19 cellular contexts compared by ENCODE assay signal in the genomic region with DNA sequence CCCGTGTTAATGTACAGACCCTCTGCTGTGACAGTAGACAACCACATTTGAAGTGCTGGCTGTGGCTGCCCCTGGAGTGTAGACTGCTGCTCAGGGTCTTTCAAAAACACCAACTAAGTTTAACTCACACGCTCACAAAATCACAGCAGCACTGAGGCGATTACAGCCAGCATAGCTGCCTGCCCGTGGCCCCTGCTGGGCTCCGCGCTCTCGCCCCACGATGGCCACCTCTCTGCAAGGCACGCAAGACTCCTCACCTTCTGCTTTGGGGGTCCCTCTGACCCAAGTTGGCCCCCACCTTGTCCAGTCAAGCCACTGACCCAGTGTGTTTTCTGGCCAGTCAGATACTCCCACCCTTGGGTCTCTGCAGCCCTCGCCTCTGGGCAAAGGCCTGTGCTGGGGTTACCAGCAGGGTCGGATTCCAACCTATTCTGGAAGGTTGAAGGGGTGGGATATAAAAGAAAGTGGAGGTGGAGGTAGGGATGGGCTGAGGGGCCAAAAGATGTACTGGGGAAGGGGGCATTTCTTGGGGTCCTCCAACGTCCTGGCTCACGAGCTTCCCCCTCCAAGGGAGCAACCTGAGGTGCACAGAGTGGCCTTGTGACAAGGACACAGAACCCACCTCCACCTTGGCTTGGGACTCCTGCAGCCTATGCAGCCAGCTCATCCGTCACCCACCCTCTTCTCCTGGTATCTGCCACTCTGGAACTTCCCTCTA. TPM values are rescaled to one million over a fixed set of nuclear protein-coding genes. Genes with fewer than 3 reads are reported as not detected.
DNase-seq lines count a peak whose midpoint lies in the region; ATAC-seq and TF ChIP-seq lines count a peak whose summit lies in the region.
"Had no signal": no experiment of that assay in that cellular context is flagged by ENCODE, and none has a peak within 500 bp of the region (broad histone marks: within the 10 kb centered on the region; RNA-seq: fewer than 3 reads in every experiment).

No MANE protein-coding gene starts in this region.

- intact Hi-C loops in Right ventricle myocardium superior (cut with DNase I) = no loop called here
- intact Hi-C loops in Caco-2 (cut with micrococcal nuclease; ENCODE audit: unreplicated experiment) = no loop called here

- H3K9me3 ChIP-seq in right atrium auricular region (no peaks in the 10 kb centered on the region), Caco-2 (no peaks in the 10 kb centered on the region)
- H3K9me3 ChIP-seq: A549 had no signal

- no peak for TF ChIP-seq CTCF in right atrium auricular region (IDR thresholded peaks at IDR 0.05)
- TF ChIP-seq CTCF in WTC11 (IDR thresholded peaks at IDR 0.05) = no peak
- TF ChIP-seq CTCF in Caco-2 (IDR thresholded peaks at IDR 0.05; ENCODE audit: insufficient read depth in 1 of 2, low read depth in 1 of 2, low read length in 1 of 2, severe bottlenecking in 1 of 2, unreplicated experiment in 1 of 2) = no peak

- peak; percentile 16 for DNase-seq in Right ventricle myocardium superior
- no peak for DNase-seq in right atrium auricular region (ENCODE audit: low spot score)
- DNase-seq in WTC11 (ENCODE audit: low spot score) = no peak
- DNase-seq in immature natural killer cell = no peak
- DNase-seq in NCI-H1417 treated with DMSO at 0.1 percent for 48 hours (lab: John Stamatoyannopoulos, UW) = no peak
- DNase-seq in NCI-H1105 (lab: John Stamatoyannopoulos, UW) = no peak
- no peak for DNase-seq in Caco-2
- DNase-seq: activated naive CD4-positive, alpha-beta T cell; CD4-positive, alpha-beta T cell; DMS53; mammary epithelial cell; NCI-H2107; NCI-H524; PC-3; stimulated activated naive CD4-positive, alpha-beta T cell treated with Interleukin-2 at 50 U/mL for 16 hours had no signal

- H3K27ac ChIP-seq in right atrium auricular region = no peak overlapping the region
- H3K27ac ChIP-seq: A549 had no signal

- H3K4me3 ChIP-seq in right atrium auricular region = no peak overlapping the region
- no peak overlapping the region for H3K4me3 ChIP-seq in Caco-2 (ENCODE audit: low read depth, low read length)
- H3K4me3 ChIP-seq: A549 had no signal

- CTCF ChIA-PET in WTC11 (lab: Charles Lee) = interaction anchor here (0.9 to 3.8 kb wide), 18 partner anchors 9 to 200 kb away, joined by 3 to 35 read pairs (median 6); no protein-coding TSS in a partner anchor
- CTCF ChIA-PET in Caco-2 (lab: Charles Lee) = no interaction called here

- H3K36me3 ChIP-seq in right atrium auricular region = no peaks in the 10 kb centered on the region
- no peaks in the 10 kb centered on the region for H3K36me3 ChIP-seq in Caco-2 (ENCODE audit: control insufficient read depth, insufficient read depth, low read length)

- POLR2A ChIA-PET in WTC11 (lab: Charles Lee) = no interaction called here
- POLR2A ChIA-PET in Caco-2 (lab: Charles Lee) = no interaction called here

- peaks cover 0 to 3% of the 10 kb centered on the region in 2 donors for H3K27me3 ChIP-seq in right atrium auricular region
- H3K27me3 ChIP-seq in Caco-2 (replicated peaks; ENCODE audit: control insufficient read depth, insufficient read depth, low read length) = no peaks in the 10 kb centered on the region

- H3K4me1 Mint-ChIP-seq in WTC11 = peaks cover 62% of the 10 kb centered on the region
- peaks cover 79 to 81% of the 10 kb centered on the region in 2 donors for H3K4me1 Mint-ChIP-seq in immature natural killer cell
- peaks cover 6% of the 10 kb centered on the region for H3K4me1 Mint-ChIP-seq in Caco-2 (ENCODE audit: low read depth, unreplicated experiment)

- peak overlapping the region; percentile 83 for H3K27ac Mint-ChIP-seq in WTC11
- H3K27ac Mint-ChIP-seq in immature natural killer cell = peak overlapping the region; percentile 99 to 100 (median 100)
- H3K27ac Mint-ChIP-seq in Caco-2 (ENCODE audit: unreplicated experiment) = no peak overlapping the region
- H3K27ac Mint-ChIP-seq: CD4-positive, alpha-beta T cell; nephron; type B pancreatic cell had no signal

- no peak overlapping the region for H3K4me3 Mint-ChIP-seq in WTC11
- H3K4me3 Mint-ChIP-seq in immature natural killer cell = peak overlapping the region; percentile 93 to 98 (median 96)
- H3K4me3 Mint-ChIP-seq in Caco-2 (ENCODE audit: unreplicated experiment) = no peak overlapping the region
- H3K4me3 Mint-ChIP-seq: CD4-positive, alpha-beta T cell; type B pancreatic cell had no signal

- H3K9me3 Mint-ChIP-seq in WTC11 = no peaks in the 10 kb centered on the region
- no peaks in the 10 kb centered on the region for H3K9me3 Mint-ChIP-seq in immature natural killer cell
- no peaks in the 10 kb centered on the region for H3K9me3 Mint-ChIP-seq in Caco-2 (ENCODE audit: unreplicated experiment)
- H3K9me3 Mint-ChIP-seq: CD4-positive, alpha-beta T cell; nephron; type B pancreatic cell had no signal

- H3K36me3 Mint-ChIP-seq in WTC11 (peaks cover 6% of the 10 kb centered on the region), immature natural killer cell (no peaks in the 10 kb centered on the region), Caco-2 (ENCODE audit: insufficient read depth, unreplicated experiment) (no peaks in the 10 kb centered on the region)
- H3K36me3 Mint-ChIP-seq: type B pancreatic cell had no signal

- H3K4me1 ChIP-seq in right atrium auricular region = peaks cover 0 to 22% of the 10 kb centered on the region in 2 donors
- peaks cover 9% of the 10 kb centered on the region; the same call in 1 of the 2 replicates for H3K4me1 ChIP-seq in Caco-2

- no peak for ATAC-seq in Right ventricle myocardium superior (ENCODE audit: poor library complexity)
- ATAC-seq in WTC11 = no peak
- ATAC-seq in GM18907 (IDR thresholded peaks at IDR 0.05; ENCODE audit: unreplicated experiment) = no peak
- ATAC-seq: PC-3 had no signal

- no TSS peak for BruUV-seq in Caco-2 (replicated peaks; lab: Mats Ljungman, UMichigan)

- H3K27me3 Mint-ChIP-seq in WTC11 (ENCODE audit: low read depth) = no peaks in the 10 kb centered on the region
- peaks cover 28 to 44% (median 37%) of the 10 kb centered on the region in 3 donors for H3K27me3 Mint-ChIP-seq in immature natural killer cell (ENCODE audit: low read depth in 3 of 3)
- H3K27me3 Mint-ChIP-seq in Caco-2 (ENCODE audit: insufficient read depth, unreplicated experiment) = no peaks in the 10 kb centered on the region

TF ChIP-seq in WTC11, 78 proteins besides CTCF, POLR2A, EP300 and RAD21:
- TF ChIP-seq SOX15 (CRISPR knock-in tag; IDR thresholded peaks at IDR 0.05) = no peak
- TF ChIP-seq, protein P1, sequence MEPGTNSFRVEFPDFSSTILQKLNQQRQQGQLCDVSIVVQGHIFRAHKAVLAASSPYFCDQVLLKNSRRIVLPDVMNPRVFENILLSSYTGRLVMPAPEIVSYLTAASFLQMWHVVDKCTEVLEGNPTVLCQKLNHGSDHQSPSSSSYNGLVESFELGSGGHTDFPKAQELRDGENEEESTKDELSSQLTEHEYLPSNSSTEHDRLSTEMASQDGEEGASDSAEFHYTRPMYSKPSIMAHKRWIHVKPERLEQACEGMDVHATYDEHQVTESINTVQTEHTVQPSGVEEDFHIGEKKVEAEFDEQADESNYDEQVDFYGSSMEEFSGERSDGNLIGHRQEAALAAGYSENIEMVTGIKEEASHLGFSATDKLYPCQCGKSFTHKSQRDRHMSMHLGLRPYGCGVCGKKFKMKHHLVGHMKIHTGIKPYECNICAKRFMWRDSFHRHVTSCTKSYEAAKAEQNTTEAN (CRISPR knock-in tag; IDR thresholded peaks at IDR 0.05) = no peak
- TF ChIP-seq, protein P2, sequence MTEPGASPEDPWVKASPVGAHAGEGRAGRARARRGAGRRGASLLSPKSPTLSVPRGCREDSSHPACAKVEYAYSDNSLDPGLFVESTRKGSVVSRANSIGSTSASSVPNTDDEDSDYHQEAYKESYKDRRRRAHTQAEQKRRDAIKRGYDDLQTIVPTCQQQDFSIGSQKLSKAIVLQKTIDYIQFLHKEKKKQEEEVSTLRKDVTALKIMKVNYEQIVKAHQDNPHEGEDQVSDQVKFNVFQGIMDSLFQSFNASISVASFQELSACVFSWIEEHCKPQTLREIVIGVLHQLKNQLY (CRISPR knock-in tag; IDR thresholded peaks at IDR 0.05) = no peak
- no peak for TF ChIP-seq ZNF423 (CRISPR knock-in tag; IDR thresholded peaks at IDR 0.05)
- no peak for TF ChIP-seq MXD4 (CRISPR knock-in tag; IDR thresholded peaks at IDR 0.05; ENCODE audit: borderline replicate concordance)
- TF ChIP-seq JAZF1 (CRISPR knock-in tag; IDR thresholded peaks at IDR 0.05) = no peak

RNA-seq across cellular contexts. Expression of a gene that starts 2.9 kb away (rescaled TPM):
- total RNA-seq in Right ventricle myocardium superior (7.7 TPM), right atrium auricular region (1 to 10 TPM; 4.0 to 9.4 TPM), WTC11 (2021) (151 to 197 TPM (median 194 TPM) in 3 replicates), Caco-2 (2022) (2.7 and 3.6 TPM in 2 replicates)
- 1 to 10 TPM; 5.8 to 8.9 (median 7.8) TPM for polyA plus RNA-seq in immature natural killer cell

Comparison
In these comparisons a context has a peak if more than half of its experiments do, and no peak if none do; other contexts are left out.
1. H3K4me3 Mint-ChIP-seq: peak in immature natural killer cell (5 of 5); none in WTC11 (single experiment) and Caco-2 (single experiment).
2. RNA of a gene that starts 2.9 kb away (total RNA-seq): 151 to 197 TPM in WTC11; 4.0 to 9.4 TPM in right atrium auricular region, 7.7 TPM in Right ventricle myocardium superior (single experiment) and 2.7 to 3.6 TPM in Caco-2; every median in the first group is over 10 times any median in the second.